Comparison of ENCODE assay signal across 3 cellular contexts in genomic region chr10:9382199-9382598, GRCh38.
"Had no signal": no experiment of that assay in that cellular context is flagged by ENCODE, and none has a peak within 500 bp of the region (broad histone marks: within the 10 kb centered on the region; RNA-seq: fewer than 3 reads in every experiment).

No MANE protein-coding gene starts in this region.

- DNase-seq: GDM1, GF-D8 had no signal

- H3K4me3 ChIP-seq: GM12878 had no signal
